Comparison of ENCODE assay signal across 30 cellular contexts in the genomic region with DNA sequence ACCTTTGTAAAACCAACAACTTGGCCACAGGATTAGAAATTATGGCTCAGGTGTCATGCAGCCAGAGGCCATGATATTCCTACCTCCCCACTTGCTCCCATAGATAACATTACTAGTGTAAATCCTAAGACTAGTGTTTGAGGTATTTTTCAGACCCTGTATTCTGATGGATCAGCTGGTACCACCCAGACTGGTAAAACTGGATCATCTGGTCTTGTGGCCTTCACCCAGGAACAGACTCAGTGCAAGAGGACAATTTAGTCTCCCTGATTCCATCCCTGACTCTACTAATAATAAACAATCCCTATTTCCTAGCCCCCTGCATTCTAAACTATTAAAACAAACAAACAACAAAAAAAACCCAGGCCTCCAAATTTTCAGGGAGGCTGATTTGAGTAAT.
"Had no signal": no experiment of that assay in that cellular context is flagged by ENCODE, and none has a peak within 500 bp of the region (broad histone marks: within the 10 kb centered on the region; RNA-seq: fewer than 3 reads in every experiment).

No MANE protein-coding gene starts in this region.

- H3K4me3 ChIP-seq: MG63 had no signal

- H3K27me3 ChIP-seq: MG63 had no signal

- H3K4me2 ChIP-seq: KMS-11 had no signal

- FAIRE-seq: astrocyte, RCC 7860 had no signal

- H3K9me3 Mint-ChIP-seq: activated naive CD4-positive, alpha-beta T cell treated with anti-CD3 and anti-CD28 coated beads for 36 hours; activated T-cell treated with anti-CD3 and anti-CD28 coated beads, Interleukin-2, amount 50 U/mL, for 4 hours had no signal

- H3K36me3 Mint-ChIP-seq: activated CD8-positive, alpha-beta memory T cell treated with anti-CD3 and anti-CD28 coated beads, Interleukin-2, amount 10 ng/mL, durations not matched to agents 7 days and 5 days; activated naive CD8-positive, alpha-beta T cell; brain had no signal

- H3K27me3 Mint-ChIP-seq: activated naive CD8-positive, alpha-beta T cell; brain had no signal

- H3K9ac ChIP-seq: KMS-11 had no signal

- H3K4me1 Mint-ChIP-seq: activated CD4-positive, alpha-beta T cell treated with anti-CD3 and anti-CD28 coated beads, Interleukin-2, amount 10 ng/mL, durations not matched to agents 24 days and 14 days; activated CD8-positive, alpha-beta memory T cell treated with anti-CD3 and anti-CD28 coated beads, Interleukin-2, amount 10 ng/mL, durations not matched to agents 7 days and 5 days had no signal

- H3K27ac Mint-ChIP-seq: activated CD4-positive, alpha-beta T cell treated with anti-CD3 and anti-CD28 coated beads, Interleukin-2, amount 10 ng/mL, durations not matched to agents 24 days and 14 days; activated CD8-positive, alpha-beta memory T cell treated with anti-CD3 and anti-CD28 coated beads, Interleukin-2, amount 10 ng/mL, durations not matched to agents 7 days and 5 days; activated naive CD4-positive, alpha-beta T cell treated with anti-CD3 and anti-CD28 coated beads for 36 hours; activated naive CD8-positive, alpha-beta T cell; brain; T-helper 1 cell treated with Interleukin-12 subunit alpha and Interleukin-12 subunit beta and Interleukin-4 antibody, amounts not matched to agents 30 μg/mL and 1 μg/mL, for 36 hours had no signal

- H3K4me3 Mint-ChIP-seq: activated CD4-positive, alpha-beta T cell treated with anti-CD3 and anti-CD28 coated beads, Interleukin-2, amount 10 ng/mL, durations not matched to agents 24 days and 14 days; activated CD8-positive, alpha-beta memory T cell treated with anti-CD3 and anti-CD28 coated beads, Interleukin-2, amount 10 ng/mL, durations not matched to agents 7 days and 5 days; activated naive CD4-positive, alpha-beta T cell treated with anti-CD3 and anti-CD28 coated beads for 36 hours; activated naive CD8-positive, alpha-beta T cell; activated T-cell treated with anti-CD3 and anti-CD28 coated beads, Interleukin-2, amount 50 U/mL, for 4 hours; brain; T-helper 1 cell treated with Interleukin-12 subunit alpha and Interleukin-12 subunit beta and Interleukin-4 antibody, amounts not matched to agents 30 μg/mL and 1 μg/mL, for 36 hours had no signal

- DNase-seq: activated CD4-positive, alpha-beta T cell treated with anti-CD3 and anti-CD28 coated beads for 1 hour; activated CD4-positive, alpha-beta T cell treated with anti-CD3 and anti-CD28 coated beads, Interleukin-2, amount 10 ng/mL, durations not matched to agents 24 days and 14 days; activated CD4-positive, alpha-beta T cell treated with anti-CD3 and anti-CD28 coated beads, Interleukin-2, amount 50 U/mL, for 48 hours; activated CD8-positive, alpha-beta memory T cell treated with anti-CD3 and anti-CD28 coated beads, Interleukin-2, amount 10 ng/mL, durations not matched to agents 7 days and 5 days; activated effector memory CD4-positive, alpha-beta T cell treated with anti-CD3 and anti-CD28 coated beads, Interleukin-2, amount 50 U/mL, for 16 hours; activated naive CD4-positive, alpha-beta T cell treated with anti-CD3 and anti-CD28 coated beads for 36 hours; activated T-cell treated with anti-CD3 and anti-CD28 coated beads, Interleukin-2, amount 50 U/mL, for 4 hours; amygdala; cerebellar nuclear complex; MG63; MV-4-11; NCI-H1092 treated with DMSO at 0.1 percent for 48 hours; NCI-H1417 treated with DMSO at 0.1 percent for 48 hours; NCI-H1694; NCI-H2029; NCI-H2107; NCI-H2171 treated with DMSO at 0.1 percent for 48 hours; NCI-H345; NCI-H510A; NCI-H526 treated with DMSO at 0.1 percent for 48 hours; NCI-H82; NK-92 treated with Interleukin-12 subunit alpha and Interleukin-12 subunit beta, amount 100 ng/mL, for 24 hours; OCI-M1; SHP77 treated with DMSO at 0.1 percent for 48 hours had no signal

- H3K9me3 ChIP-seq: MG63 had no signal

- H3K27ac ChIP-seq: KMS-11 had no signal
